In the genomic region with DNA sequence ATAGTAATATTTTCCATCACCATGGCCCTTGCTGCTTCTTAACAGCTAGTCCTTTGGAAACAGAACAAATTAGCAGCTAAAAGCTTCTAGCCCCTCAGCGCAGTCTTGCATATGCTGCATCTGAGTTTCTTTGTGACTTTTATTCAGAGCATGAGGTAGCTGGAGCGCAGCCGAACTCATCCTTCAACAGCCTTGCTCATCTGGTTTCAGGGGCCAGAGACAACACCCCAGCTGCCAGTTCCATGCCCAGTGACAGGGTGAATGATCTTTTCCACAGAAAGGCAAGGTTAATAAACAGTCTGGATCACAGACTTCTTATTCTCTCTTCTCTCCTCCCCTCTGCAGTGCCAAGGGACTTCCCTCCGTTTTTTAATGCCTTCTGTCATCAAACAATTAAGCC, we compare ENCODE assay signal across 29 cellular contexts.
"Had no signal": no experiment of that assay in that cellular context is flagged by ENCODE, and none has a peak within 500 bp of the region (broad histone marks: within the 10 kb centered on the region; RNA-seq: fewer than 3 reads in every experiment).

No MANE protein-coding gene starts in this region.

- ATAC-seq: activated naive CD4-positive, alpha-beta T cell treated with anti-CD3 and anti-CD28 coated beads, Interleukin-2, amount 50 U/mL, for 72 hours; activated T-cell treated with anti-CD3 and anti-CD28 coated beads, Interleukin-2, amount 50 U/mL, for 72 hours; effector memory CD8-positive, alpha-beta T cell; heart right ventricle had no signal

- H3K27me3 Mint-ChIP-seq: activated CD4-positive, alpha-beta memory T cell treated with anti-CD3 and anti-CD28 coated beads, Interleukin-2, amount 10 ng/mL, durations not matched to agents 7 days and 5 days; activated CD4-positive, alpha-beta T cell treated with anti-CD3 and anti-CD28 coated beads, Interleukin-2, amount 10 ng/mL, durations not matched to agents 7 days and 5 days; activated naive CD4-positive, alpha-beta T cell treated with anti-CD3 and anti-CD28 coated beads, Interleukin-2, amount 10 ng/mL, durations not matched to agents 7 days and 5 days; activated naive CD8-positive, alpha-beta T cell treated with anti-CD3 and anti-CD28 coated beads, Interleukin-2, amount 10 ng/mL, durations not matched to agents 7 days and 5 days; activated T-cell treated with anti-CD3 and anti-CD28 coated beads, Interleukin-2, amount 50 U/mL, for 24 hours; central memory CD8-positive, alpha-beta T cell; dendritic cell treated with granulocyte-macrophage colony-stimulating factor and Interleukin-4, amounts not matched to agents 40 ng/mL and 50 ng/mL, for 4 days; effector memory CD8-positive, alpha-beta T cell had no signal

- H3K9me3 ChIP-seq: esophagus muscularis mucosa, gastroesophageal sphincter, heart right ventricle had no signal

- H3K9me3 Mint-ChIP-seq: activated CD4-positive, alpha-beta memory T cell treated with anti-CD3 and anti-CD28 coated beads, Interleukin-2, amount 10 ng/mL, durations not matched to agents 7 days and 5 days; activated CD4-positive, alpha-beta T cell treated with anti-CD3 and anti-CD28 coated beads, Interleukin-2, amount 10 ng/mL, durations not matched to agents 7 days and 5 days; activated naive CD4-positive, alpha-beta T cell treated with anti-CD3 and anti-CD28 coated beads, Interleukin-2, amount 10 ng/mL, durations not matched to agents 7 days and 5 days; activated naive CD8-positive, alpha-beta T cell treated with anti-CD3 and anti-CD28 coated beads, Interleukin-2, amount 10 ng/mL, durations not matched to agents 7 days and 5 days; activated T-cell treated with anti-CD3 and anti-CD28 coated beads, Interleukin-2, amount 50 U/mL, for 24 hours; central memory CD8-positive, alpha-beta T cell; dendritic cell treated with granulocyte-macrophage colony-stimulating factor and Interleukin-4, amounts not matched to agents 40 ng/mL and 50 ng/mL, for 4 days; T-helper 1 cell treated with Interleukin-12 subunit alpha and Interleukin-12 subunit beta and Interleukin-4 antibody, amounts not matched to agents 30 μg/mL and 1 μg/mL, for 36 hours; T-helper 2 cell treated with Interferon-gamma antibody and Interleukin-4, amounts not matched to agents 5 μg/mL and 100 μg/mL, for 36 hours had no signal

- H2AFZ ChIP-seq: hepatocyte had no signal

- H3K4me3 ChIP-seq: coronary artery, dorsolateral prefrontal cortex, esophagus muscularis mucosa, gastroesophageal sphincter, heart right ventricle, hepatocyte had no signal

- H3K79me2 ChIP-seq: hepatocyte had no signal

- H3K27ac Mint-ChIP-seq: activated CD4-positive, alpha-beta memory T cell treated with anti-CD3 and anti-CD28 coated beads, Interleukin-2, amount 10 ng/mL, durations not matched to agents 7 days and 5 days; activated CD4-positive, alpha-beta T cell treated with anti-CD3 and anti-CD28 coated beads, Interleukin-2, amount 10 ng/mL, durations not matched to agents 7 days and 5 days; activated naive CD4-positive, alpha-beta T cell treated with anti-CD3 and anti-CD28 coated beads, Interleukin-2, amount 10 ng/mL, durations not matched to agents 7 days and 5 days; activated naive CD4-positive, alpha-beta T cell treated with anti-CD3 and anti-CD28 coated beads, Interleukin-2, amount 50 U/mL, for 72 hours; activated naive CD8-positive, alpha-beta T cell treated with anti-CD3 and anti-CD28 coated beads, Interleukin-2, amount 10 ng/mL, durations not matched to agents 7 days and 5 days; activated T-cell treated with anti-CD3 and anti-CD28 coated beads, Interleukin-2, amount 50 U/mL, for 24 hours; activated T-cell treated with anti-CD3 and anti-CD28 coated beads, Interleukin-2, amount 50 U/mL, for 72 hours; dendritic cell treated with granulocyte-macrophage colony-stimulating factor and Interleukin-4, amounts not matched to agents 40 ng/mL and 50 ng/mL, for 4 days; effector memory CD8-positive, alpha-beta T cell; T-helper 1 cell treated with Interleukin-12 subunit alpha and Interleukin-12 subunit beta and Interleukin-4 antibody, amounts not matched to agents 30 μg/mL and 1 μg/mL, for 36 hours; T-helper 2 cell treated with Interferon-gamma antibody and Interleukin-4, amounts not matched to agents 5 μg/mL and 100 μg/mL, for 36 hours had no signal

- H3K36me3 ChIP-seq: brain microvascular endothelial cell, esophagus muscularis mucosa, gastroesophageal sphincter, heart right ventricle had no signal

- H3K27ac ChIP-seq: brain microvascular endothelial cell, coronary artery, dorsolateral prefrontal cortex, heart right ventricle, hepatocyte had no signal

- H3K4me1 ChIP-seq: heart right ventricle had no signal

- H3K27me3 ChIP-seq: brain microvascular endothelial cell, esophagus muscularis mucosa, gastroesophageal sphincter, heart right ventricle, hepatocyte had no signal

- DNase-seq: activated CD4-positive, alpha-beta memory T cell treated with anti-CD3 and anti-CD28 coated beads, Interleukin-2, amount 10 ng/mL, durations not matched to agents 7 days and 5 days; activated CD4-positive, alpha-beta T cell treated with anti-CD3 and anti-CD28 coated beads for 1 hour; activated CD4-positive, alpha-beta T cell treated with anti-CD3 and anti-CD28 coated beads for 4 hours; activated CD4-positive, alpha-beta T cell treated with anti-CD3 and anti-CD28 coated beads, Interleukin-2, amount 10 ng/mL, durations not matched to agents 7 days and 5 days; activated CD4-positive, alpha-beta T cell treated with anti-CD3 and anti-CD28 coated beads, Interleukin-2, amount 50 U/mL, for 4 hours; activated CD8-positive, alpha-beta memory T cell treated with anti-CD3 and anti-CD28 coated beads, Interleukin-2, amount 50 U/mL, for 48 hours; activated gamma-delta T cell; activated naive CD4-positive, alpha-beta T cell; activated naive CD4-positive, alpha-beta T cell treated with anti-CD3 and anti-CD28 coated beads, Interleukin-2, amount 10 ng/mL, durations not matched to agents 7 days and 5 days; activated naive CD8-positive, alpha-beta T cell treated with anti-CD3 and anti-CD28 coated beads, Interleukin-2, amount 10 ng/mL, durations not matched to agents 7 days and 5 days; activated T-cell treated with anti-CD3 and anti-CD28 coated beads for 4 hours; activated T-cell treated with anti-CD3 and anti-CD28 coated beads, Interleukin-2, amount 50 U/mL, for 24 hours; activated T-cell treated with anti-CD3 and anti-CD28 coated beads, Interleukin-2, amount 50 U/mL, for 72 hours; brain microvascular endothelial cell; dorsolateral prefrontal cortex; effector memory CD8-positive, alpha-beta T cell; erythroblast; foreskin melanocyte; heart right ventricle; T1000 had no signal

- H3K36me3 Mint-ChIP-seq: activated naive CD4-positive, alpha-beta T cell treated with anti-CD3 and anti-CD28 coated beads, Interleukin-2, amount 10 ng/mL, durations not matched to agents 7 days and 5 days; activated naive CD4-positive, alpha-beta T cell treated with anti-CD3 and anti-CD28 coated beads, Interleukin-2, amount 50 U/mL, for 72 hours; activated naive CD8-positive, alpha-beta T cell treated with anti-CD3 and anti-CD28 coated beads, Interleukin-2, amount 10 ng/mL, durations not matched to agents 7 days and 5 days had no signal

- H3K4me2 ChIP-seq: hepatocyte had no signal

- H3K4me1 Mint-ChIP-seq: activated CD4-positive, alpha-beta memory T cell treated with anti-CD3 and anti-CD28 coated beads, Interleukin-2, amount 10 ng/mL, durations not matched to agents 7 days and 5 days; activated CD4-positive, alpha-beta T cell treated with anti-CD3 and anti-CD28 coated beads, Interleukin-2, amount 10 ng/mL, durations not matched to agents 7 days and 5 days; activated naive CD4-positive, alpha-beta T cell treated with anti-CD3 and anti-CD28 coated beads, Interleukin-2, amount 10 ng/mL, durations not matched to agents 7 days and 5 days; activated naive CD8-positive, alpha-beta T cell treated with anti-CD3 and anti-CD28 coated beads, Interleukin-2, amount 10 ng/mL, durations not matched to agents 7 days and 5 days; central memory CD8-positive, alpha-beta T cell had no signal

- H3K4me3 Mint-ChIP-seq: activated CD4-positive, alpha-beta memory T cell treated with anti-CD3 and anti-CD28 coated beads, Interleukin-2, amount 10 ng/mL, durations not matched to agents 7 days and 5 days; activated CD4-positive, alpha-beta T cell treated with anti-CD3 and anti-CD28 coated beads, Interleukin-2, amount 10 ng/mL, durations not matched to agents 7 days and 5 days; activated naive CD4-positive, alpha-beta T cell treated with anti-CD3 and anti-CD28 coated beads, Interleukin-2, amount 10 ng/mL, durations not matched to agents 7 days and 5 days; activated naive CD8-positive, alpha-beta T cell treated with anti-CD3 and anti-CD28 coated beads, Interleukin-2, amount 10 ng/mL, durations not matched to agents 7 days and 5 days; activated T-cell treated with anti-CD3 and anti-CD28 coated beads, Interleukin-2, amount 50 U/mL, for 24 hours; activated T-cell treated with anti-CD3 and anti-CD28 coated beads, Interleukin-2, amount 50 U/mL, for 72 hours; central memory CD8-positive, alpha-beta T cell; dendritic cell treated with granulocyte-macrophage colony-stimulating factor and Interleukin-4, amounts not matched to agents 40 ng/mL and 50 ng/mL, for 4 days; effector memory CD8-positive, alpha-beta T cell; T-helper 1 cell treated with Interleukin-12 subunit alpha and Interleukin-12 subunit beta and Interleukin-4 antibody, amounts not matched to agents 30 μg/mL and 1 μg/mL, for 36 hours; T-helper 2 cell treated with Interferon-gamma antibody and Interleukin-4, amounts not matched to agents 5 μg/mL and 100 μg/mL, for 36 hours had no signal
